In the genomic region with DNA sequence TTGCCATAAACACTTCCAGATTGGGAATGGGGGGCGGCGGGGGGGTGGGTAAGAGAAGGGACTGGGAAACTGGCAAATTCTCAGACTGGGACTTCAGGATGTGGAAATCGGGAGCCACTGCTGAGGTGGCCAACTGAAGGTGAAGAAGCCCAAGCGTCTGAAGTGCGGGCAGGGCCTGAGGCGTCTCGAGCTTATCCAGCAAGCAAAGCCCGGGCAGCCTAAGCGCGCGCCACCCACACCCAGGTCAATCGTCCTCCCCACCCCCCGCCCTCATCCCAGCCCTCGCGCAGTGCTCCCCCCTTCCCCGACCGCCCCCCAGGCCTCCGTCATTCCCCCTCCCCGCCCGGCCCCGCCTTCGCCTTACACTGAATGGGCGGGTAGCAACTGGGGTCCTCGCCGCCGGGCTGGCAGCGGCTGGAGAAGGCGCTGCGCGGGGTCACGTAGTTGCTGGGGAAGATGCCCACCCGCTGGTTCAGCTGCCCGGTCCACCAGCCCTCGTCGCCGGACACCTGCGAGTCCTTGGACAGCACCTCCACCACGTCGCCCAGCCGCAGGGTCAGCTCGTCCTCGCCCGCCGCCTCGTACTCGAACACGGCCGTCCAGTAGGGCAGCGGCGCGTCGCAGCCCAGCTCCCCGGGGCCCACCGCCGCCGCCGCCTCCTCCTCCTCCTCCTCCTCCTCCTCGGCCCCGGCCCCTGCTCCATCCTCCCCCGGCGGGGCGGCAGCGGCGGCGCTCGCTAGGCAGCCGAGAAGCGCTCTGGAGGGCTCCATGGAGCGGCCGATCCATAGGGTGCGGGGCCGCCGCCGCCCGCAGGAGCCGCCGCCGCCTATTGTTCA, we compare ENCODE assay signal across 8 cellular contexts. TPM values are rescaled to one million over a fixed set of nuclear protein-coding genes. Genes with fewer than 3 reads are reported as not detected.
DNase-seq lines count a peak whose midpoint lies in the region; ATAC-seq and TF ChIP-seq lines count a peak whose summit lies in the region.

No MANE protein-coding gene starts in this region.

- TF ChIP-seq POLR2A in adrenal gland (IDR thresholded peaks at IDR 0.05) = no peak

- no peak for TF ChIP-seq CTCF in adrenal gland (IDR thresholded peaks at IDR 0.05)

- H3K27me3 ChIP-seq in adrenal gland = no peaks in the 10 kb centered on the region

- ATAC-seq in HG03139 (IDR thresholded peaks at IDR 0.05; ENCODE audit: unreplicated experiment) = peak; percentile 6

- intact Hi-C loops in adrenal gland (cut with DNase I) = no loop called here

- H3K27ac ChIP-seq in SK-N-MC (no peak overlapping the region), adrenal gland (peak overlapping the region in 4 of 5 donors; percentile 44 to 90 (median 67))

- no peaks in the 10 kb centered on the region for H3K9me3 ChIP-seq in SK-N-MC (ENCODE audit: low read depth, low read length)
- no peaks in the 10 kb centered on the region for H3K9me3 ChIP-seq in adrenal gland (replicated peaks in 1 of 3)

- DNase-seq in activated CD4-positive, CD25-positive, alpha-beta regulatory T cell (lab: John Stamatoyannopoulos, UW) = peak in 3 of 4 experiments; percentile 9 to 30 (median 21)
- no peak for DNase-seq in activated CD4-positive, CD25-positive, alpha-beta regulatory T cell treated with anti-CD3 and anti-CD28 coated beads, Interleukin-2, amount 50 U/mL, for 72 hours
- no peak for DNase-seq in SK-N-MC (ENCODE audit: low read depth, low spot score)
- peak; percentile 27 to 60 (median 33) for DNase-seq in adrenal gland
- DNase-seq in iPS-NIHi7 (ENCODE audit: extremely low spot score) = peak; percentile 47
- peak; percentile 29 to 54 for DNase-seq in stimulated activated CD4-positive, alpha-beta T cell treated with anti-CD3 and anti-CD28 coated beads, Interleukin-2, amount 100 ng/mL, for 24 hours
- DNase-seq in Kasumi-1 (lab: John Stamatoyannopoulos, UW) = no peak

- H3K4me3 ChIP-seq in SK-N-MC (peak overlapping the region; percentile 80), adrenal gland (peak overlapping the region in 3 of 4 donors; percentile 38 to 89 (median 89))

- no peak overlapping the region for H3K9ac ChIP-seq in SK-N-MC (ENCODE audit: insufficient read length)

- WGBS in adrenal gland, 4 donors = 1 to 3% (median 1%) methylated on average over 12 to 76 of the region's 78 CpGs

- peaks cover 0 to 4% of the 10 kb centered on the region in 2 donors for H3K4me1 ChIP-seq in adrenal gland (replicated peaks in 1 of 2)

- H3K36me3 ChIP-seq in SK-N-MC (ENCODE audit: insufficient read depth, low read length) (no peaks in the 10 kb centered on the region), adrenal gland (replicated peaks in 1 of 2) (no peaks in the 10 kb centered on the region)

RNA-seq across cellular contexts. Expression of a gene that starts 0.7 kb away (rescaled TPM):
- 1 to 10 TPM; 2.2 to 6.7 (median 3.2) TPM for total RNA-seq in adrenal gland
- polyA plus RNA-seq in adrenal gland = 1 to 10 TPM in 2 of 3 donors, under 1 TPM in 1; 0.67 to 2.7 (median 1.3) TPM

Comparison
In these comparisons a context has a peak if more than half of its experiments do, and no peak if none do; other contexts are left out.
1. DNase-seq: peak in activated CD4-positive, CD25-positive, alpha-beta regulatory T cell (3 of 4), adrenal gland (7 of 7), iPS-NIHi7 (single experiment) and stimulated activated CD4-positive, alpha-beta T cell treated with anti-CD3 and anti-CD28 coated beads, Interleukin-2, amount 100 ng/mL, for 24 hours (2 of 2); none in activated CD4-positive, CD25-positive, alpha-beta regulatory T cell treated with anti-CD3 and anti-CD28 coated beads, Interleukin-2, amount 50 U/mL, for 72 hours (single experiment), SK-N-MC (single experiment) and Kasumi-1 (0 of 2).